ENCODE assay signal across 19 cellular contexts in the genomic region with DNA sequence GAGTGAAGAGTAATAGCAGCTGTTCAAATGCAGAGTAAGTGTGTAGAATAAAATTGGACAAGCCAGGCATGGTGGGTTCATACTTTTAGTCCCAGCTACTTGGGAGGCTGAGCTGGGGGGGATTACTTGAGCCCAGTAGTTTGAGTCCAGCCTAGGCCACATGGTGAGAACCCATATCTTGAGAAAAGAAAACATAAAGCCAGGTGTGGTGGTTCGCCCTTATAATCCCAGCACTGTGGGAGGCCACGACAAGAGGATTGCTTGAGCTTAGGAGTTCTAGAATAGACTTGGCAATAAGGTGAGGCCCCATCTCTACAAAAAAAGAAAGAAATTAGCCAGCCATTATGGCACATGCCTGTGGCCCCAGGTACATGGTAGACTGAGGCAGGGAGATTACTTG.
DNase-seq lines count a peak whose midpoint lies in the region; ATAC-seq and TF ChIP-seq lines count a peak whose summit lies in the region.
"Had no signal": no experiment of that assay in that cellular context is flagged by ENCODE, and none has a peak within 500 bp of the region (broad histone marks: within the 10 kb centered on the region; RNA-seq: fewer than 3 reads in every experiment).

No MANE protein-coding gene starts in this region.

- H3K36me3 ChIP-seq in hepatocyte (replicated peaks; ENCODE audit: insufficient read depth, low read depth), result no peaks in the 10 kb centered on the region
- H3K36me3 ChIP-seq: Peyer's patch had no signal

- no peak overlapping the region for H3K4me3 Mint-ChIP-seq in osteocyte (ENCODE audit: unreplicated experiment)
- H3K4me3 Mint-ChIP-seq: CD4-positive, CD25-positive, alpha-beta regulatory T cell had no signal

- no peak overlapping the region for H3K4me3 ChIP-seq in hepatocyte
- H3K4me3 ChIP-seq: Peyer's patch had no signal

- no peaks in the 10 kb centered on the region for H3K9me3 ChIP-seq in hepatocyte (ENCODE audit: low read depth)
- H3K9me3 ChIP-seq: Peyer's patch had no signal

- peaks cover 25% of the 10 kb centered on the region for H3K4me1 Mint-ChIP-seq in osteocyte (ENCODE audit: unreplicated experiment)
- H3K4me1 Mint-ChIP-seq: CD4-positive, CD25-positive, alpha-beta regulatory T cell had no signal

- H3K4me2 ChIP-seq in hepatocyte, result no peak overlapping the region

- H4K20me1 ChIP-seq in hepatocyte (ENCODE audit: insufficient read depth, poor library complexity, severe bottlenecking), result no peaks in the 10 kb centered on the region

- no peak overlapping the region for H2AFZ ChIP-seq in hepatocyte

- H3K9me3 Mint-ChIP-seq in osteocyte (ENCODE audit: unreplicated experiment), result no peaks in the 10 kb centered on the region

- H3K27ac Mint-ChIP-seq in osteocyte (ENCODE audit: unreplicated experiment), result peak overlapping the region; percentile 57
- H3K27ac Mint-ChIP-seq: CD4-positive, CD25-positive, alpha-beta regulatory T cell had no signal

- 93% methylated on average over 2 of the region's 2 CpGs for WGBS in hepatocyte (ENCODE audit: low lambda C conversion rate, missing lambda C conversion rate)

- H3K9me2 ChIP-seq in hepatocyte (replicated peaks; ENCODE audit: insufficient read depth), result no peaks in the 10 kb centered on the region

- H3K79me2 ChIP-seq in hepatocyte, result no peaks in the 10 kb centered on the region

- peak overlapping the region; percentile 70 for H3K27ac ChIP-seq in VCaP
- H3K27ac ChIP-seq in hepatocyte, result peak overlapping the region; percentile 28
- H3K27ac ChIP-seq: Peyer's patch had no signal

- no peak for ATAC-seq in HG02970 (IDR thresholded peaks at IDR 0.05; ENCODE audit: low FRiP score, unreplicated experiment)

- H3K27me3 Mint-ChIP-seq in osteocyte (ENCODE audit: unreplicated experiment), result no peaks in the 10 kb centered on the region
- H3K27me3 Mint-ChIP-seq: CD4-positive, CD25-positive, alpha-beta regulatory T cell had no signal

- TF ChIP-seq CTCF in VCaP (conservative IDR thresholded peaks at IDR 0.05), result no peak
- TF ChIP-seq CTCF in hepatocyte (IDR thresholded peaks at IDR 0.05; ENCODE audit: poor library complexity), result no peak
- TF ChIP-seq CTCF in osteocyte (IDR thresholded peaks at IDR 0.05), result no peak

- DNase-seq in hepatocyte (ENCODE audit: low spot score) (no peak), osteocyte (ENCODE audit: extremely low spot score, unreplicated experiment) (no peak), epidermal melanocyte (ENCODE audit: insufficient read length, low spot score) (no peak), amniotic stem cell (lab: John Stamatoyannopoulos, UW) (no peak), COLO829 (ENCODE audit: low spot score) (no peak)
- DNase-seq: CD4-positive, CD25-positive, alpha-beta regulatory T cell; COR-L47; DMS79; KBM-7; MM.1S; NCI-H1092; NCI-H1436; NCI-H1930; NCI-H2227 treated with DMSO at 0.1 percent for 48 hours; NCI-H510A treated with DMSO at 0.1 percent for 48 hours; NCI-H748 treated with DMSO at 0.1 percent for 48 hours; Peyer's patch had no signal

- no peaks in the 10 kb centered on the region for H3K36me3 Mint-ChIP-seq in osteocyte (ENCODE audit: unreplicated experiment)
- H3K36me3 Mint-ChIP-seq: CD4-positive, CD25-positive, alpha-beta regulatory T cell had no signal

- peaks cover 5% of the 10 kb centered on the region for H3K4me1 ChIP-seq in hepatocyte (ENCODE audit: insufficient read depth)
- H3K4me1 ChIP-seq: Peyer's patch had no signal

- H3K27me3 ChIP-seq in hepatocyte, result no peaks in the 10 kb centered on the region
- H3K27me3 ChIP-seq: Peyer's patch had no signal
